ENCODE assay signal across 15 cellular contexts in the genomic region with DNA sequence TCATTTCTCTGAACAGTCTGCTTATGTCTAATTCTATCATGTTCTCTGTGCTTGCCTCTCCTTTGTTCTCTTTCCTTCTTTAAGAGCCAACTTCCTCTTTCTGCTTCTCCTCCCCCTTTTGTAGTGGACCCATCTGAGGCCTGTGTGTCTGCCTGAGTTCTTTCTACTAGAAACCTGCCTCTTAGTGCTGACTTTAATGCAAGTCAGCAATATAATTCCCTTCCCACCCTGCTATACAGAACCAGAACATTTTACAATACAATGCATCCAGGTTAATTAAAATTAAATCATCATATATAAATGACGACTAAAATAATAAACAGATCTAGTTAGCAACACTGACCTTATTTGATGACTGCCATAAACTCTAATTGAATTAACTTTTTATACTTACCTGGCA.
"Had no signal": no experiment of that assay in that cellular context is flagged by ENCODE, and none has a peak within 500 bp of the region (broad histone marks: within the 10 kb centered on the region; RNA-seq: fewer than 3 reads in every experiment).

No MANE protein-coding gene starts in this region.

- H3K27ac Mint-ChIP-seq: stimulated activated effector memory CD8-positive, alpha-beta T cell treated with anti-CD3 and anti-CD28 coated beads, Interleukin-12 subunit alpha, Interleukin-12 subunit beta, amount 100 ng/mL, for 72 hours had no signal

- H3K9me3 ChIP-seq: breast epithelium, heart right ventricle, lower lobe of right lung, thoracic aorta, upper lobe of right lung had no signal

- H3K27ac ChIP-seq: breast epithelium, epithelial cell of prostate, heart right ventricle, lower lobe of right lung, parathyroid adenoma, thoracic aorta, upper lobe of right lung had no signal

- H3K9ac ChIP-seq: parathyroid adenoma had no signal

- H3K4me1 Mint-ChIP-seq: stimulated activated effector memory CD8-positive, alpha-beta T cell treated with anti-CD3 and anti-CD28 coated beads, Interleukin-12 subunit alpha, Interleukin-12 subunit beta, amount 100 ng/mL, for 72 hours had no signal

- H3K79me2 ChIP-seq: parathyroid adenoma had no signal

- H3K4me3 ChIP-seq: breast epithelium, heart right ventricle, lower lobe of right lung, thoracic aorta, upper lobe of right lung had no signal

- ATAC-seq: activated CD4-positive, CD25-positive, alpha-beta regulatory T cell treated with anti-CD3 and anti-CD28 coated beads, Interleukin-2, amount 50 U/mL, for 24 hours; heart right ventricle; left colon; lower lobe of right lung; stimulated activated effector memory CD8-positive, alpha-beta T cell treated with anti-CD3 and anti-CD28 coated beads, Interleukin-12 subunit alpha, Interleukin-12 subunit beta, amount 100 ng/mL, for 72 hours; upper lobe of right lung had no signal

- H3K27me3 ChIP-seq: breast epithelium, upper lobe of right lung had no signal

- FAIRE-seq: frontal cortex had no signal

- H3K36me3 ChIP-seq: breast epithelium, heart right ventricle, lower lobe of right lung, thoracic aorta, upper lobe of right lung had no signal

- H3K4me3 Mint-ChIP-seq: stimulated activated effector memory CD8-positive, alpha-beta T cell treated with anti-CD3 and anti-CD28 coated beads, Interleukin-12 subunit alpha, Interleukin-12 subunit beta, amount 100 ng/mL, for 72 hours had no signal

- DNase-seq: activated naive CD4-positive, alpha-beta T cell treated with Interleukin-2 at 50 U/mL for 16 hours; aorta; dermis blood vessel endothelial cell; heart right ventricle; left colon; lower lobe of right lung; midbrain; upper lobe of right lung had no signal

- H2AFZ ChIP-seq: parathyroid adenoma had no signal

- H3K36me3 Mint-ChIP-seq: stimulated activated effector memory CD8-positive, alpha-beta T cell treated with anti-CD3 and anti-CD28 coated beads, Interleukin-12 subunit alpha, Interleukin-12 subunit beta, amount 100 ng/mL, for 72 hours had no signal

- H3K4me1 ChIP-seq: breast epithelium, lower lobe of right lung, parathyroid adenoma, upper lobe of right lung had no signal
